In the genomic region with DNA sequence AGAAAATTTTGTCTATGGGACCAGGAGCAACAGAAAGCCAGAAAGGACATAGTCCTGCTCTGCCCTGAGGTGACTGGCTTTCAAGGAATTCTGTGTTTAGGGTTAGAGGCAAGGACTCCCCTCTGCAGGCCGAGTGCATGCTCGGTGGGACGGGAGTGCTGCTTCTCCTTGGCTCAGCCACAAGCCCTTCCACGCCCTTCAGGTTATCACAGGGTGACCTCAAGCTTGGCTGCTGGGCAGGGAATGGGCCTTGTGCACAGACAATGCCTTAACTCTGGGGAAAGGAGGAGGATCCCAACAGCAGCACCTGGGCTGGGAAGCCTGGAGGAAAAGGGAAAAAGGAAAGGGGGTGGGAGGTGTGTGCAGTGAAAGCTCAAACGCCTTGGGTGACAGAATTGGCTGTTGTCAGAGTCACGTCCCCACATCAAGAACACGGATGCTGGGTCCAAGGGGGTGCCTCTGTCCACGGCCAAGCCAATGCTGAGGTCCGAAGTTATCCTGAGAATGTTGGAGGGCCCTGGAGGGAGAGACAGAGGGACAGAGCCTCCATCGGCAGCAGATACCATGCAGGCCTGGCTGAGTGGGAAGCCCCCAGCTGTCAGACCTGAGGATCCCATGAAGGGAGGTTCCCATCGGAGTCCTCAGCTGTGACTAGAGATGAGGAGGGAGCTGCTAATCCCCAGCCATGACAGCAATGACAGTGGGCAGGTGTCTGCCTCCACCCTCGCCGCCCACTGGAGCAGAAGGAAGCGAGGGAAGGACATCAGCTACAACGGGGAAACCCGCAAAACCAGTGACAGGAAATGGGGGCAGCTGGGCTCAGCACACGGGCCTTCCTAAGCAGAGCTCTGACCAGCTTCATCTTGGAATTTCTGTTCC, we compare ENCODE assay signal across 11 cellular contexts. TPM values are rescaled to one million over a fixed set of nuclear protein-coding genes. Genes with fewer than 3 reads are reported as not detected.
DNase-seq lines count a peak whose midpoint lies in the region; ATAC-seq and TF ChIP-seq lines count a peak whose summit lies in the region.
"Had no signal": no experiment of that assay in that cellular context is flagged by ENCODE, and none has a peak within 500 bp of the region (broad histone marks: within the 10 kb centered on the region; RNA-seq: fewer than 3 reads in every experiment).

No MANE protein-coding gene starts in this region.

- no peaks in the 10 kb centered on the region for H3K36me3 ChIP-seq in mammary epithelial cell (ENCODE audit: insufficient read depth, low read length)

- H3K9me3 Mint-ChIP-seq in MCF 10A (ENCODE audit: unreplicated experiment): no peaks in the 10 kb centered on the region
- no peaks in the 10 kb centered on the region for H3K9me3 Mint-ChIP-seq in type B pancreatic cell
- H3K9me3 Mint-ChIP-seq: CD8-positive, alpha-beta memory T cell had no signal

- POLR2A ChIA-PET in MCF 10A (lab: Yijun Ruan, JAX): interaction anchor here (1.3 kb wide), 1 partner anchor 96 kb away, joined by 5 read pairs; a partner anchor contains a TSS

- H3K79me2 ChIP-seq in mammary epithelial cell (ENCODE audit: insufficient read depth, low read length): no peaks in the 10 kb centered on the region

- dilution Hi-C loops in mammary epithelial cell (cut with HindIII; ENCODE audit: low sequenced_read_pairs): loop anchor here (5.0 kb wide), 2 partner anchors 42 to 82 kb away; a partner anchor contains a TSS

- CTCF ChIA-PET in MCF 10A (lab: Yijun Ruan, JAX) (interaction anchor here (0.6 to 2.4 kb wide), 9 partner anchors 9 to 158 kb away, joined by 3 to 25 read pairs (median 4); a partner anchor contains a TSS), mammary epithelial cell (lab: Charles Lee; ENCODE audit: low non-redundant PET) (no interaction called here)

- H3K4me3 ChIP-seq in mammary epithelial cell (replicated peaks in 1 of 3; ENCODE audit: insufficient read depth in 1 of 3, low read depth in 2 of 3, low read length in 3 of 3): no peak overlapping the region

- in situ Hi-C loops in mammary epithelial cell (cut with MboI; ENCODE audit: low sequenced_read_pairs in 2 of 2): loop anchor here in 1 of 2 donors (5.0 kb wide), 1 partner anchor 97 kb away; a partner anchor contains a TSS

- no peak overlapping the region for H3K27ac ChIP-seq in mammary epithelial cell (ENCODE audit: insufficient read depth, low read depth, low read length)
- H3K27ac ChIP-seq: KMS-11 had no signal

- peaks cover 6% of the 10 kb centered on the region for H3K4me1 ChIP-seq in mammary epithelial cell (ENCODE audit: insufficient read depth, low read length)

- WGBS in mammary epithelial cell (ENCODE audit: low coverage, missing lambda C conversion rate): 79% methylated on average over 17 of the region's 17 CpGs

- peak; percentile 24 for ATAC-seq in left ventricle myocardium superior

- DNase-seq in MCF 10A (ENCODE audit: unreplicated experiment): no peak
- no peak for DNase-seq in mammary epithelial cell
- peak; percentile 29 for DNase-seq in SHP77 treated with DMSO at 0.1 percent for 48 hours (lab: John Stamatoyannopoulos, UW)
- no peak for DNase-seq in left ventricle myocardium superior
- no peak for DNase-seq in type B pancreatic cell (ENCODE audit: extremely low spot score, unreplicated experiment)
- no peak for DNase-seq in AG08396 (ENCODE audit: low spot score)
- DNase-seq in NCI-H2171 (lab: John Stamatoyannopoulos, UW): no peak
- no peak for DNase-seq in NK-92 treated with Interleukin-12 subunit alpha and Interleukin-12 subunit beta, amount 100 ng/mL, for 24 hours (lab: John Stamatoyannopoulos, UW)
- DNase-seq: amniotic stem cell had no signal

- H3K27ac Mint-ChIP-seq in MCF 10A (ENCODE audit: low read depth, unreplicated experiment): peak overlapping the region; percentile 23
- H3K27ac Mint-ChIP-seq in type B pancreatic cell: peak overlapping the region; percentile 51

- H3K4me3 Mint-ChIP-seq in MCF 10A (ENCODE audit: unreplicated experiment) (no peak overlapping the region), type B pancreatic cell (no peak overlapping the region)

- TF ChIP-seq CTCF in MCF 10A (IDR thresholded peaks at IDR 0.05; ENCODE audit: unreplicated experiment): no peak
- no peak for TF ChIP-seq CTCF in mammary epithelial cell (conservative IDR thresholded peaks at IDR 0.05 in 1 of 2, IDR thresholded peaks at IDR 0.05 in 1 of 2; ENCODE audit: extremely low read depth in 1 of 2, insufficient read depth in 1 of 2, low read depth in 1 of 2, low read length in 2 of 2)
- no peak for TF ChIP-seq CTCF in type B pancreatic cell (conservative IDR thresholded peaks at IDR 0.05)

- H3K9me3 ChIP-seq in mammary epithelial cell (replicated peaks; ENCODE audit: insufficient read depth, low read length): no peaks in the 10 kb centered on the region

- intact Hi-C loops in MCF 10A (cut with micrococcal nuclease): no loop called here
- intact Hi-C loops in mammary epithelial cell (cut with micrococcal nuclease): no loop called here
- intact Hi-C loops in left ventricle myocardium superior (cut with micrococcal nuclease): loop anchor here (5.0 to 10.0 kb wide), 2 partner anchors 49 to 97 kb away; a partner anchor contains a TSS

- H2AFZ ChIP-seq in mammary epithelial cell (ENCODE audit: low read depth, low read length): no peak overlapping the region

- no peaks in the 10 kb centered on the region for H3K27me3 ChIP-seq in mammary epithelial cell (ENCODE audit: insufficient read depth, low read length)

- no peaks in the 10 kb centered on the region for H4K20me1 ChIP-seq in mammary epithelial cell (ENCODE audit: insufficient read depth, low read length)

- H3K27me3 Mint-ChIP-seq in MCF 10A (ENCODE audit: insufficient read depth, unreplicated experiment) (no peaks in the 10 kb centered on the region), type B pancreatic cell (peaks cover 6% of the 10 kb centered on the region)
- H3K27me3 Mint-ChIP-seq: CD8-positive, alpha-beta memory T cell had no signal

- BruUV-seq in MCF 10A (replicated peaks; lab: Mats Ljungman, UMichigan) (no TSS peak), mammary epithelial cell (replicated peaks; lab: Mats Ljungman, UMichigan) (no TSS peak)

- no peak overlapping the region for H3K9ac ChIP-seq in mammary epithelial cell (ENCODE audit: insufficient read depth, low read length)
- H3K9ac ChIP-seq: KMS-11 had no signal

- H3K4me2 ChIP-seq in mammary epithelial cell (ENCODE audit: insufficient read depth, low read depth, low read length): no peak overlapping the region
- H3K4me2 ChIP-seq: KMS-11 had no signal

- H3K4me1 Mint-ChIP-seq in MCF 10A (ENCODE audit: insufficient read depth, unreplicated experiment) (no peaks in the 10 kb centered on the region), type B pancreatic cell (ENCODE audit: unreplicated experiment) (peaks cover 39% of the 10 kb centered on the region)

- H3K36me3 Mint-ChIP-seq in MCF 10A (ENCODE audit: insufficient read depth, unreplicated experiment): peaks cover 6% of the 10 kb centered on the region
- H3K36me3 Mint-ChIP-seq in type B pancreatic cell: no peaks in the 10 kb centered on the region
- H3K36me3 Mint-ChIP-seq: CD8-positive, alpha-beta memory T cell had no signal

RNA-seq across cellular contexts. Expression of a gene that starts 32.5 kb away (rescaled TPM):
- total RNA-seq in MCF 10A (2022) (not detected in 2 replicates), mammary epithelial cell (under 1 TPM in 1 of 2 donors, not detected in 1; 0.17 TPM), left ventricle myocardium superior (not detected), type B pancreatic cell (ENCODE audit: low replicate concordance) (0.22 TPM in 1 of 2 replicates, not detected in the other)
- polyA plus RNA-seq in mammary epithelial cell: not detected
- polyA minus RNA-seq in mammary epithelial cell: not detected
